In genomic region chr20:37411408-37412306, GRCh38 we compare ENCODE assay signal across 10 cellular contexts.
A peak's percentile ranks its signal among the peaks of the same experiment; 100 is the strongest.
DNase-seq lines count a peak whose midpoint lies in the region; TF ChIP-seq lines count a peak whose summit lies in the region.
"Had no signal": no experiment of that assay in that cellular context is flagged by ENCODE, and none has a peak within 500 bp of the region (broad histone marks: within the 10 kb centered on the region; RNA-seq: fewer than 3 reads in every experiment).

No MANE protein-coding gene starts in this region.

- no peaks in the 10 kb centered on the region for H3K4me1 ChIP-seq in breast epithelium
- H3K4me1 ChIP-seq in suprapubic skin: peaks cover 38% of the 10 kb centered on the region

- no peak overlapping the region for H3K27ac ChIP-seq in breast epithelium
- no peak overlapping the region for H3K27ac ChIP-seq in suprapubic skin
- H3K27ac ChIP-seq: transverse colon had no signal

- no peak overlapping the region for H3K27ac Mint-ChIP-seq in MCF 10A (ENCODE audit: low read depth, unreplicated experiment)

- TF ChIP-seq POLR2A in breast epithelium (IDR thresholded peaks at IDR 0.05) (no peak), suprapubic skin (IDR thresholded peaks at IDR 0.05) (no peak)

- TF ChIP-seq CTCF in breast epithelium (IDR thresholded peaks at IDR 0.05) (no peak), MCF 10A (IDR thresholded peaks at IDR 0.05; ENCODE audit: unreplicated experiment) (no peak), fibroblast of the aortic adventitia (IDR thresholded peaks at IDR 0.05; ENCODE audit: insufficient read depth, low read length) (no peak), suprapubic skin (IDR thresholded peaks at IDR 0.05) (no peak)

- H3K9me3 Mint-ChIP-seq in MCF 10A (ENCODE audit: unreplicated experiment): no peaks in the 10 kb centered on the region

- H3K36me3 ChIP-seq in breast epithelium: no peaks in the 10 kb centered on the region
- H3K36me3 ChIP-seq in suprapubic skin: no peaks in the 10 kb centered on the region
- H3K36me3 ChIP-seq: transverse colon had no signal

- no peak for TF ChIP-seq EP300 in suprapubic skin (IDR thresholded peaks at IDR 0.05)

- peaks cover 0 to 15% of the 10 kb centered on the region in 2 donors for H3K27me3 ChIP-seq in breast epithelium
- peaks cover 19% of the 10 kb centered on the region for H3K27me3 ChIP-seq in suprapubic skin

- H3K27me3 Mint-ChIP-seq in MCF 10A (ENCODE audit: insufficient read depth, unreplicated experiment): no peaks in the 10 kb centered on the region

- no peaks in the 10 kb centered on the region for H3K9me3 ChIP-seq in breast epithelium
- no peaks in the 10 kb centered on the region for H3K9me3 ChIP-seq in suprapubic skin
- H3K9me3 ChIP-seq: transverse colon had no signal

- POLR2A ChIA-PET in MCF 10A (lab: Yijun Ruan, JAX): no interaction called here

- CTCF ChIA-PET in MCF 10A (lab: Yijun Ruan, JAX): no interaction called here

- H3K36me3 Mint-ChIP-seq in MCF 10A (ENCODE audit: insufficient read depth, unreplicated experiment): no peaks in the 10 kb centered on the region

- 39% methylated on average over 13 of the region's 18 CpGs for WGBS in suprapubic skin

- no TSS peak for BruUV-seq in MCF 10A (replicated peaks; lab: Mats Ljungman, UMichigan)

- H3K4me3 Mint-ChIP-seq in MCF 10A (ENCODE audit: unreplicated experiment): no peak overlapping the region

- peak overlapping the region; percentile 29 to 64 (median 32) for H3K4me3 ChIP-seq in breast epithelium
- H3K4me3 ChIP-seq in fibroblast of the aortic adventitia (ENCODE audit: low read depth, low read length): peak overlapping the region; percentile 60
- peak overlapping the region; percentile 40 for H3K4me3 ChIP-seq in suprapubic skin

- intact Hi-C loops in breast epithelium (cut with DNase I; ENCODE audit: low total_unique reads) (no loop called here), MCF 10A (cut with micrococcal nuclease) (no loop called here)

- peaks cover 8% of the 10 kb centered on the region for H3K4me1 Mint-ChIP-seq in MCF 10A (ENCODE audit: insufficient read depth, unreplicated experiment)

- no peak for DNase-seq in breast epithelium (ENCODE audit: low spot score in 2 of 2)
- no peak for DNase-seq in MCF 10A (ENCODE audit: unreplicated experiment)
- DNase-seq in NCI-H2227 treated with DMSO at 0.1 percent for 48 hours (lab: John Stamatoyannopoulos, UW): peak; percentile 38
- DNase-seq in fibroblast of the aortic adventitia (ENCODE audit: low read depth): no peak
- no peak for DNase-seq in suprapubic skin (ENCODE audit: low spot score in 2 of 2)
- no peak for DNase-seq in dedifferentiated amniotic fluid mesenchymal stem cell (ENCODE audit: extremely low spot score)
- no peak for DNase-seq in NCI-H524 (lab: John Stamatoyannopoulos, UW)
- DNase-seq in stimulated activated CD4-positive, alpha-beta T cell treated with anti-CD3 and anti-CD28 coated beads, Interleukin-4, amount 100 ng/mL, for 24 hours: no peak
- DNase-seq: HCEC 1CT, transverse colon had no signal
